ENCODE assay signal across 1 cellular context in the genomic region with DNA sequence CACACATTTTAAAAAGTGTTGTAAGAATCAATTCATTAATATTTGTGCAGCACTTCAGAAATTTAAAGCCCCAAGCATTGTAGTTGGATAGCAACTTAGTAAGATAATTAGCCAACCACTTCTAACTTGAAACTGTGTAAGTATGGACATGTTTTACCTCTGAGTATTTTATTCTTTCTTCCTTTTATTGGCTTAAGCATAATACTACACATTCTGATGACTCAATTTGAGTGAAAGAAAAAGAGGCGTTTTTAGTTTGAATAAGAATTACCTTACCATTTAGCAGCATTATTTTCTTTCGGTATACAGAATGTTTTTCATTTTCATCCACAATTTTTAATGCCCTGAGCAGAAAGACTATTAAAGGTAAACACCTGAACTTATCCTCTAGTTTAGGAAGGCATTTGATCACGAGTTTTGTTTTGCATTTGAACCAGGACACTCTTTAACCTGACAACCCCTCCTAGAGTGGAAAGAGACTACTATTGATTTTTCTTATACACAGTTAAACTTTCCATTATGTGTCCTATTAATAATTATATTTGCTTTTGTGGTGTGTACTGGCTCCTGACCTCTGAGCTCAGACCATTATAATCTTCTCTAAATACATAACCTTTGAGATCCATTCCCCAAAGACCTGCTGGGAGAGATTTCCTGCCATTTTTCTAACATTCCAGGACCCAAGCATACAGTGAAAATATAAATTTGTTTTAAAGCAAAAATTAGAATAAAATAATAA.
TF ChIP-seq lines count a peak whose summit lies in the region.

No MANE protein-coding gene starts in this region.

TF ChIP-seq in HCT116, 20 proteins besides CTCF, POLR2A, EP300 and RAD21 (continued from another document):
- TF ChIP-seq SRF (IDR thresholded peaks at IDR 0.05; ENCODE audit: low read depth) (no peak), SP1 (IDR thresholded peaks at IDR 0.05; ENCODE audit: low read depth) (no peak), FOSL1 (IDR thresholded peaks at IDR 0.05; ENCODE audit: low read depth) (no peak), EZH2phosphoT487 (IDR thresholded peaks at IDR 0.05; ENCODE audit: borderline replicate concordance) (no peak), POLR2AphosphoS5 (IDR thresholded peaks at IDR 0.05; ENCODE audit: low read depth, low read length) (no peak), YY1 (IDR thresholded peaks at IDR 0.05; ENCODE audit: extremely low read depth, insufficient replicate concordance, low read depth, low read length) (no peak), ZFX (IDR thresholded peaks at IDR 0.05) (no peak), EZH2 (IDR thresholded peaks at IDR 0.05) (no peak)
- TF ChIP-seq, protein P1, sequence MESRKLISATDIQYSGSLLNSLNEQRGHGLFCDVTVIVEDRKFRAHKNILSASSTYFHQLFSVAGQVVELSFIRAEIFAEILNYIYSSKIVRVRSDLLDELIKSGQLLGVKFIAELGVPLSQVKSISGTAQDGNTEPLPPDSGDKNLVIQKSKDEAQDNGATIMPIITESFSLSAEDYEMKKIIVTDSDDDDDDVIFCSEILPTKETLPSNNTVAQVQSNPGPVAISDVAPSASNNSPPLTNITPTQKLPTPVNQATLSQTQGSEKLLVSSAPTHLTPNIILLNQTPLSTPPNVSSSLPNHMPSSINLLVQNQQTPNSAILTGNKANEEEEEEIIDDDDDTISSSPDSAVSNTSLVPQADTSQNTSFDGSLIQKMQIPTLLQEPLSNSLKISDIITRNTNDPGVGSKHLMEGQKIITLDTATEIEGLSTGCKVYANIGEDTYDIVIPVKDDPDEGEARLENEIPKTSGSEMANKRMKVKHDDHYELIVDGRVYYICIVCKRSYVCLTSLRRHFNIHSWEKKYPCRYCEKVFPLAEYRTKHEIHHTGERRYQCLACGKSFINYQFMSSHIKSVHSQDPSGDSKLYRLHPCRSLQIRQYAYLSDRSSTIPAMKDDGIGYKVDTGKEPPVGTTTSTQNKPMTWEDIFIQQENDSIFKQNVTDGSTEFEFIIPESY (IDR thresholded peaks at IDR 0.05; ENCODE audit: extremely low read depth, insufficient replicate concordance, low read length): no peak
